8 cellular contexts compared by ENCODE assay signal in the genomic region with DNA sequence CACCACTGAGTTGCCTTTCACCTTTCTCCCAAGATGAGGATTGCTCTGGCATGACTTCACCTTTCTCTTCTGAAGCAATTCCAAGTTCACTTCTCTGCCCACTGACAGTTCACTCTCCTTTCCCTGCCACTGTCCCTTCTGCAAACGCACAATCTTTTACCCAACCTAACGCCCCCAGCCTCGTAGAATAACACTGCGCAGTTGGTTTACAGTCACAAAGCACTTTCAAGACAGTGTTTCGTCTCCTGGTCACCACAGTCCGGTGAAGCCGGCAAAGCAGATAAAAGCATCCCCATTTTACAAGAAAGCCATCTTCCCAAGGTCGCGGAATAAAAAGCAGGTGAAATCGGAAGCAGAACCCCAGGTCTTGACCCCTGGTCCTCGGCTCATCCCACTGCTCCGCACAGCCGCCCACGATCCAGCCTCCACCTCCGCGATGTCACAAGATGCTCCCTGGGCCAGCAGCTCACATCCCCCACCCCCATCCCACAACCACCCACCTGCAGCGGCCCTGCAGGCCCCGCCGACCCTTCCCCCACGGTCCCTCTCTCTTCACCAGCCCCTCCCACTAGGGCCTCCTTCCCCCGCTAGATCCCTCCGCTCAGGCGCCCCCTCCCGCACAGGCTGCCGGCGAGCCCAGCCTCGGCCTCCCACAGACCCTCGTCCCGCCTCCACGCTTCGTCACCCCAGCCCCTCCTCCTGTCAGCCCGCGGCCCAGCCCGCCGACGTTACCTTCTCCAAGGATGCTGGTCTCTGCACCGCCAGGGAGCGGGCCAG. TPM values are rescaled to one million over a fixed set of nuclear protein-coding genes. Genes with fewer than 3 reads are reported as not detected.
A peak's percentile ranks its signal among the peaks of the same experiment; 100 is the strongest.
DNase-seq lines count a peak whose midpoint lies in the region; ATAC-seq and TF ChIP-seq lines count a peak whose summit lies in the region.

No MANE protein-coding gene starts in this region.

- DNase-seq in D341Med (ENCODE audit: low spot score) (peak; percentile 91), HuH-7 (ENCODE audit: low spot score) (peak; percentile 86), fibroblast of lung (ENCODE audit: low read depth in 2 of 2) (peak; percentile 84 to 90)
- DNase-seq in activated T-helper 1 cell treated with anti-CD3 and anti-CD28 coated beads, Interleukin-12 subunit alpha, Interleukin-12 subunit beta, Interleukin-2, Interleukin-4 antibody, amounts not matched to agents 30 ng/mL and 10 ng/mL and 1 ng/mL, durations not matched to agents 14 hours and 24 hours and 36 hours (ENCODE audit: low spot score) = peak; percentile 79
- DNase-seq in naive thymus-derived CD4-positive, alpha-beta T cell = peak in 5 of 9 donors; percentile 7 to 83 (median 15)
- peak; percentile 66 to 78 for DNase-seq in stimulated activated CD8-positive, alpha-beta memory T cell treated with anti-CD3 and anti-CD28 coated beads, Interleukin-7, amount 100 ng/mL, for 48 hours (ENCODE audit: extremely low read depth in 1 of 2, low read depth in 1 of 2)

- H3K4me3 Mint-ChIP-seq in activated T-helper 1 cell treated with anti-CD3 and anti-CD28 coated beads, Interleukin-12 subunit alpha, Interleukin-12 subunit beta, Interleukin-2, Interleukin-4 antibody, amounts not matched to agents 30 ng/mL and 10 ng/mL and 1 ng/mL, durations not matched to agents 14 hours and 24 hours and 36 hours = peak overlapping the region; percentile 84
- H3K4me3 Mint-ChIP-seq in naive thymus-derived CD4-positive, alpha-beta T cell = peak overlapping the region; percentile 85 to 95 (median 92)

- peaks cover 43% of the 10 kb centered on the region for H3K4me1 Mint-ChIP-seq in activated T-helper 1 cell treated with anti-CD3 and anti-CD28 coated beads, Interleukin-12 subunit alpha, Interleukin-12 subunit beta, Interleukin-2, Interleukin-4 antibody, amounts not matched to agents 30 ng/mL and 10 ng/mL and 1 ng/mL, durations not matched to agents 14 hours and 24 hours and 36 hours (ENCODE audit: low read depth)
- peaks cover 43 to 77% (median 59%) of the 10 kb centered on the region in 7 donors for H3K4me1 Mint-ChIP-seq in naive thymus-derived CD4-positive, alpha-beta T cell

- H3K9me3 Mint-ChIP-seq in activated T-helper 1 cell treated with anti-CD3 and anti-CD28 coated beads, Interleukin-12 subunit alpha, Interleukin-12 subunit beta, Interleukin-2, Interleukin-4 antibody, amounts not matched to agents 30 ng/mL and 10 ng/mL and 1 ng/mL, durations not matched to agents 14 hours and 24 hours and 36 hours = no peaks in the 10 kb centered on the region
- H3K9me3 Mint-ChIP-seq in naive thymus-derived CD4-positive, alpha-beta T cell = no peaks in the 10 kb centered on the region

- ATAC-seq in GM21526 (IDR thresholded peaks at IDR 0.05; ENCODE audit: low FRiP score, unreplicated experiment) = peak; percentile 43
- ATAC-seq in naive thymus-derived CD4-positive, alpha-beta T cell = peak; percentile 64

- peaks cover 9% of the 10 kb centered on the region for H3K36me3 Mint-ChIP-seq in activated T-helper 1 cell treated with anti-CD3 and anti-CD28 coated beads, Interleukin-12 subunit alpha, Interleukin-12 subunit beta, Interleukin-2, Interleukin-4 antibody, amounts not matched to agents 30 ng/mL and 10 ng/mL and 1 ng/mL, durations not matched to agents 14 hours and 24 hours and 36 hours (ENCODE audit: low read depth)
- H3K36me3 Mint-ChIP-seq in naive thymus-derived CD4-positive, alpha-beta T cell = peaks cover 0 to 6% (median 4%) of the 10 kb centered on the region in 5 donors

- H2AFZ ChIP-seq in fibroblast of lung (ENCODE audit: low read length) = peak overlapping the region; percentile 67

- H3K27ac Mint-ChIP-seq in activated T-helper 1 cell treated with anti-CD3 and anti-CD28 coated beads, Interleukin-12 subunit alpha, Interleukin-12 subunit beta, Interleukin-2, Interleukin-4 antibody, amounts not matched to agents 30 ng/mL and 10 ng/mL and 1 ng/mL, durations not matched to agents 14 hours and 24 hours and 36 hours = peak overlapping the region; percentile 84
- peak overlapping the region; percentile 60 to 90 (median 83) for H3K27ac Mint-ChIP-seq in naive thymus-derived CD4-positive, alpha-beta T cell

- H3K36me3 ChIP-seq in fibroblast of lung (ENCODE audit: control insufficient read depth, insufficient read depth, low read length) = peaks cover 1% of the 10 kb centered on the region
- peaks cover 0 to 9% (median 0%) of the 10 kb centered on the region in 3 experiments for H3K36me3 ChIP-seq in naive thymus-derived CD4-positive, alpha-beta T cell (ENCODE audit: control insufficient read depth in 2 of 3, insufficient read depth in 3 of 3, low read length in 3 of 3)

- H3K9ac ChIP-seq in fibroblast of lung (ENCODE audit: insufficient read depth, low read length) = peak overlapping the region; percentile 88

- CTCF ChIA-PET in naive thymus-derived CD4-positive, alpha-beta T cell (lab: Charles Lee) = no interaction called here

- H3K79me2 ChIP-seq in fibroblast of lung (ENCODE audit: control insufficient read depth, insufficient read depth, low read length) = peaks cover 53% of the 10 kb centered on the region

- intact Hi-C loops in activated T-helper 1 cell treated with anti-CD3 and anti-CD28 coated beads, Interleukin-12 subunit alpha, Interleukin-12 subunit beta, Interleukin-2, Interleukin-4 antibody, amounts not matched to agents 30 ng/mL and 10 ng/mL and 1 ng/mL, durations not matched to agents 14 hours and 24 hours and 36 hours (cut with micrococcal nuclease) = loop anchor here (1.0 to 10.0 kb wide), 7 partner anchors 58 to 349 kb away; no protein-coding TSS in a partner anchor
- intact Hi-C loops in naive thymus-derived CD4-positive, alpha-beta T cell (cut with micrococcal nuclease) = loop anchor here (1.0 to 10.0 kb wide), 11 partner anchors 56 to 1261 kb away; partner anchors contain the start of genes CRKL (in 2 of the 2), KLHL22 (in 1 of the 2), RANBP1 (in 1 of the 2) and THAP7 (in 1 of the 2)

- H3K4me3 ChIP-seq in fibroblast of lung (replicated peaks in 1 of 4; ENCODE audit: control extremely low read depth in 1 of 4, insufficient read depth in 1 of 4, low read depth in 3 of 4, low read length in 4 of 4) = peak overlapping the region; percentile 82 to 95 (median 90)
- H3K4me3 ChIP-seq in naive thymus-derived CD4-positive, alpha-beta T cell (ENCODE audit: low read length) = peak overlapping the region; percentile 78

- TF ChIP-seq CTCF in fibroblast of lung (conservative IDR thresholded peaks at IDR 0.05 in 1 of 2, IDR thresholded peaks at IDR 0.05 in 1 of 2; ENCODE audit: low read depth in 1 of 2, low read length in 2 of 2) = no peak

- no peaks in the 10 kb centered on the region for H3K9me3 ChIP-seq in fibroblast of lung (ENCODE audit: control insufficient read depth, insufficient read depth, low read depth, low read length)
- no peaks in the 10 kb centered on the region for H3K9me3 ChIP-seq in naive thymus-derived CD4-positive, alpha-beta T cell (ENCODE audit: control insufficient read depth in 2 of 3, low read length in 3 of 3)

- H3K4me1 ChIP-seq in fibroblast of lung (ENCODE audit: control insufficient read depth, extremely low read depth, insufficient read depth, low read length) = peaks cover 5% of the 10 kb centered on the region
- H3K4me1 ChIP-seq in naive thymus-derived CD4-positive, alpha-beta T cell (ENCODE audit: control insufficient read depth in 2 of 2, insufficient read depth in 2 of 2, low read length in 2 of 2) = peaks cover 20% of the 10 kb centered on the region in 2 donors

- peak overlapping the region; percentile 99 for H3K4me2 ChIP-seq in fibroblast of lung (ENCODE audit: extremely low read depth, insufficient read depth, low read length)

- H4K20me1 ChIP-seq in fibroblast of lung (ENCODE audit: control insufficient read depth, extremely low read depth, insufficient read depth, low read length) = no peaks in the 10 kb centered on the region

- POLR2A ChIA-PET in naive thymus-derived CD4-positive, alpha-beta T cell (lab: Charles Lee) = interaction anchor here (0.6 to 1.4 kb wide), 2 partner anchors 124 to 876 kb away, joined by 3 to 5 read pairs; partner anchors contain the start of gene LZTR1

- peak overlapping the region; percentile 84 for H3K27ac ChIP-seq in fibroblast of lung (ENCODE audit: insufficient read depth, low read length)
- peak overlapping the region; percentile 87 for H3K27ac ChIP-seq in naive thymus-derived CD4-positive, alpha-beta T cell (ENCODE audit: low read depth, low read length)

- H3K27me3 Mint-ChIP-seq in activated T-helper 1 cell treated with anti-CD3 and anti-CD28 coated beads, Interleukin-12 subunit alpha, Interleukin-12 subunit beta, Interleukin-2, Interleukin-4 antibody, amounts not matched to agents 30 ng/mL and 10 ng/mL and 1 ng/mL, durations not matched to agents 14 hours and 24 hours and 36 hours (ENCODE audit: insufficient read depth) = peaks cover 1% of the 10 kb centered on the region
- H3K27me3 Mint-ChIP-seq in naive thymus-derived CD4-positive, alpha-beta T cell = no peaks in the 10 kb centered on the region

- no peaks in the 10 kb centered on the region for H3K27me3 ChIP-seq in fibroblast of lung (ENCODE audit: control insufficient read depth, insufficient read depth, low read length)
- no peaks in the 10 kb centered on the region for H3K27me3 ChIP-seq in naive thymus-derived CD4-positive, alpha-beta T cell (ENCODE audit: control insufficient read depth in 2 of 2, insufficient read depth in 2 of 2, low read length in 2 of 2)

RNA-seq across cellular contexts. Expression of gene PI4KA, which starts 0.6 kb away (rescaled TPM):
- 87.8 TPM for polyA plus RNA-seq in PFSK-1 (2012; ENCODE audit: insufficient read length, low read depth)
- 80.4 and 84.7 TPM in 2 replicates for total RNA-seq in activated T-helper 1 cell treated with anti-CD3 and anti-CD28 coated beads, Interleukin-12 subunit alpha, Interleukin-12 subunit beta, Interleukin-2, Interleukin-4 antibody, amounts not matched to agents 30 ng/mL and 10 ng/mL and 1 ng/mL, durations not matched to agents 14 hours and 24 hours and 36 hours
- 32.9 and 40.6 TPM in 2 replicates for total RNA-seq in fibroblast of lung
- polyA plus RNA-seq in fibroblast of lung = 26.4 and 34.5 TPM in 2 replicates
- 39.0 and 53.7 TPM in 2 replicates for polyA plus RNA-seq in fibroblast of lung (2012)
- 328 and 515 TPM in 2 replicates for polyA minus RNA-seq in fibroblast of lung (ENCODE audit: low replicate concordance)
- total RNA-seq in naive thymus-derived CD4-positive, alpha-beta T cell = 100 to 1,000 TPM; 120 to 181 (median 168) TPM
- polyA plus RNA-seq in naive thymus-derived CD4-positive, alpha-beta T cell = 10 to 100 TPM; 40.1 to 91.7 TPM

RNA-seq across cellular contexts. Expression of gene SNAP29, which starts 0.8 kb away (rescaled TPM):
- polyA plus RNA-seq in PFSK-1 (2012; ENCODE audit: insufficient read length, low read depth) = 42.8 TPM
- total RNA-seq in activated T-helper 1 cell treated with anti-CD3 and anti-CD28 coated beads, Interleukin-12 subunit alpha, Interleukin-12 subunit beta, Interleukin-2, Interleukin-4 antibody, amounts not matched to agents 30 ng/mL and 10 ng/mL and 1 ng/mL, durations not matched to agents 14 hours and 24 hours and 36 hours = 24.6 and 27.7 TPM in 2 replicates
- total RNA-seq in fibroblast of lung = 9.2 and 10.6 TPM in 2 replicates
- polyA plus RNA-seq in fibroblast of lung = 36.1 and 37.0 TPM in 2 replicates
- polyA plus RNA-seq in fibroblast of lung (2012) = 33.3 and 34.1 TPM in 2 replicates
- 14.2 and 20.0 TPM in 2 replicates for polyA minus RNA-seq in fibroblast of lung (ENCODE audit: low replicate concordance)
- total RNA-seq in naive thymus-derived CD4-positive, alpha-beta T cell = 10 to 100 TPM; 15.2 to 32.8 (median 25.4) TPM
- 10 to 100 TPM; 15.9 to 22.8 TPM for polyA plus RNA-seq in naive thymus-derived CD4-positive, alpha-beta T cell

RNA-seq across cellular contexts. Expression of gene CRKL, which starts 59.2 kb away (rescaled TPM):
- 23.4 TPM for polyA plus RNA-seq in PFSK-1 (2012; ENCODE audit: insufficient read length, low read depth)
- 78.2 and 79.2 TPM in 2 replicates for total RNA-seq in activated T-helper 1 cell treated with anti-CD3 and anti-CD28 coated beads, Interleukin-12 subunit alpha, Interleukin-12 subunit beta, Interleukin-2, Interleukin-4 antibody, amounts not matched to agents 30 ng/mL and 10 ng/mL and 1 ng/mL, durations not matched to agents 14 hours and 24 hours and 36 hours
- 39.8 and 45.1 TPM in 2 replicates for total RNA-seq in fibroblast of lung
- 23.8 and 26.0 TPM in 2 replicates for polyA plus RNA-seq in fibroblast of lung
- 23.9 and 24.4 TPM in 2 replicates for polyA plus RNA-seq in fibroblast of lung (2012)
- polyA minus RNA-seq in fibroblast of lung (ENCODE audit: low replicate concordance) = 31.1 and 39.1 TPM in 2 replicates
- 10 to 100 TPM; 38.9 to 82.7 (median 77.8) TPM for total RNA-seq in naive thymus-derived CD4-positive, alpha-beta T cell
- 10 to 100 TPM; 44.7 to 65.8 TPM for polyA plus RNA-seq in naive thymus-derived CD4-positive, alpha-beta T cell

Comparison
In these comparisons a context has a peak if more than half of its experiments do, and no peak if none do; other contexts are left out.
1. Peak in every context shown above with its lines: DNase-seq, ATAC-seq, H3K4me3 ChIP-seq and H3K27ac ChIP-seq.
2. DNase-seq: peak in every context shown above with its lines; median percentile 91 in D341Med; 87 in fibroblast of lung; 86 in HuH-7; 79 in activated T-helper 1 cell treated with anti-CD3 and anti-CD28 coated beads, Interleukin-12 subunit alpha, Interleukin-12 subunit beta, Interleukin-2, Interleukin-4 antibody, amounts not matched to agents 30 ng/mL and 10 ng/mL and 1 ng/mL, durations not matched to agents 14 hours and 24 hours and 36 hours; 72 in stimulated activated CD8-positive, alpha-beta memory T cell treated with anti-CD3 and anti-CD28 coated beads, Interleukin-7, amount 100 ng/mL, for 48 hours; 15 in naive thymus-derived CD4-positive, alpha-beta T cell.